Comparison of ENCODE assay signal across 20 cellular contexts in the genomic region with DNA sequence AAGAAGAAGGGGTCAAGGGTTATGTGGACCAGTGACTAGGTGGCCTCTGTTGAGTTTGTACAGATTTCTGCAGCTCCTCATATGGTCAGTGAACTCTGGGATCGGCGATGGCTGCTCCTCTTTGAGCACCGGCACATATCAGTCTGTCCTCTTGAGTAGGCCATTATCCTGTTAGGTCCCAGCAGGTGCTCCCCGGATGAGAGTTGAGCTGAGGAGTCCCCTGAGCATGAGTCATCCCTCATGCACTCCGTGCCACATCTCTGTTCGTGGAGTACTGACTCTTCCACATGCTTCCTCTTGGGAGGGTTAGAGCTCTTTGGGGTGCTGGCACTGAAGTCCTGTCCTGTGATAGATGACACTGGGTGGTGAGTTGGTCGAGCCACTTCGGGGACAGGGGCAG.
DNase-seq lines count a peak whose midpoint lies in the region; ATAC-seq and TF ChIP-seq lines count a peak whose summit lies in the region.
"Had no signal": no experiment of that assay in that cellular context is flagged by ENCODE, and none has a peak within 500 bp of the region (broad histone marks: within the 10 kb centered on the region; RNA-seq: fewer than 3 reads in every experiment).

No MANE protein-coding gene starts in this region.

- H3K27me3 Mint-ChIP-seq in activated T-helper 1 cell treated with anti-CD3 and anti-CD28 coated beads, Interleukin-12 subunit alpha, Interleukin-12 subunit beta, Interleukin-2, Interleukin-4 antibody, amounts not matched to agents 30 ng/mL and 10 ng/mL and 1 ng/mL, durations not matched to agents 14 hours and 24 hours and 36 hours (ENCODE audit: insufficient read depth) = peaks cover 5% of the 10 kb centered on the region

- no peaks in the 10 kb centered on the region for H3F3A ChIP-seq in MM.1S (ENCODE audit: insufficient read depth, low read length)

- H2AFZ ChIP-seq in MM.1S (ENCODE audit: low read length) = no peak overlapping the region
- H2AFZ ChIP-seq: GM23248 had no signal

- no peak overlapping the region for H3K4me3 Mint-ChIP-seq in activated T-helper 1 cell treated with anti-CD3 and anti-CD28 coated beads, Interleukin-12 subunit alpha, Interleukin-12 subunit beta, Interleukin-2, Interleukin-4 antibody, amounts not matched to agents 30 ng/mL and 10 ng/mL and 1 ng/mL, durations not matched to agents 14 hours and 24 hours and 36 hours

- H3K79me2 ChIP-seq in MM.1S (ENCODE audit: low read length) = no peaks in the 10 kb centered on the region

- H3K4me1 ChIP-seq in MM.1S (ENCODE audit: low read length) = no peaks in the 10 kb centered on the region

- no peaks in the 10 kb centered on the region for H3K9me2 ChIP-seq in MM.1S (replicated peaks; ENCODE audit: insufficient read depth, low read length)

- no peak overlapping the region for H3K27ac ChIP-seq in MM.1S (ENCODE audit: low read length)
- H3K27ac ChIP-seq: C4-2B, GM23248 had no signal

- H3K4me1 Mint-ChIP-seq in activated T-helper 1 cell treated with anti-CD3 and anti-CD28 coated beads, Interleukin-12 subunit alpha, Interleukin-12 subunit beta, Interleukin-2, Interleukin-4 antibody, amounts not matched to agents 30 ng/mL and 10 ng/mL and 1 ng/mL, durations not matched to agents 14 hours and 24 hours and 36 hours (ENCODE audit: low read depth) = no peaks in the 10 kb centered on the region

- H4K20me1 ChIP-seq in MM.1S (ENCODE audit: insufficient read depth, low read length) = no peaks in the 10 kb centered on the region

- H3K27ac Mint-ChIP-seq in activated T-helper 1 cell treated with anti-CD3 and anti-CD28 coated beads, Interleukin-12 subunit alpha, Interleukin-12 subunit beta, Interleukin-2, Interleukin-4 antibody, amounts not matched to agents 30 ng/mL and 10 ng/mL and 1 ng/mL, durations not matched to agents 14 hours and 24 hours and 36 hours = no peak overlapping the region

- in situ Hi-C loops in ACHN (cut with HindIII; ENCODE audit: low pct_ligation_motif_present, low pct_unique_long_range_greater_than_20kb, low sequenced_read_pairs) = no loop called here

- H3K27me3 ChIP-seq in MM.1S (replicated peaks; ENCODE audit: insufficient read depth, low read length) = no peaks in the 10 kb centered on the region

- H3K36me3 Mint-ChIP-seq in activated T-helper 1 cell treated with anti-CD3 and anti-CD28 coated beads, Interleukin-12 subunit alpha, Interleukin-12 subunit beta, Interleukin-2, Interleukin-4 antibody, amounts not matched to agents 30 ng/mL and 10 ng/mL and 1 ng/mL, durations not matched to agents 14 hours and 24 hours and 36 hours (ENCODE audit: low read depth) = no peaks in the 10 kb centered on the region

- H3K9me3 Mint-ChIP-seq in activated T-helper 1 cell treated with anti-CD3 and anti-CD28 coated beads, Interleukin-12 subunit alpha, Interleukin-12 subunit beta, Interleukin-2, Interleukin-4 antibody, amounts not matched to agents 30 ng/mL and 10 ng/mL and 1 ng/mL, durations not matched to agents 14 hours and 24 hours and 36 hours = no peaks in the 10 kb centered on the region

- H3K9ac ChIP-seq in MM.1S (ENCODE audit: low read length) = no peak overlapping the region
- H3K9ac ChIP-seq: GM23248 had no signal

- intact Hi-C loops in activated T-helper 1 cell treated with anti-CD3 and anti-CD28 coated beads, Interleukin-12 subunit alpha, Interleukin-12 subunit beta, Interleukin-2, Interleukin-4 antibody, amounts not matched to agents 30 ng/mL and 10 ng/mL and 1 ng/mL, durations not matched to agents 14 hours and 24 hours and 36 hours (cut with micrococcal nuclease) = no loop called here

- peak; percentile 19 for DNase-seq in ACHN
- DNase-seq in ELR (ENCODE audit: low read depth) = peak; percentile 25
- peak; percentile 19 for DNase-seq in SW480 (ENCODE audit: low spot score)
- peak; percentile 0 for DNase-seq in iPS DF 4.7 (ENCODE audit: extremely low read depth, low spot score)
- no peak for DNase-seq in MM.1S
- no peak for DNase-seq in activated T-helper 1 cell treated with anti-CD3 and anti-CD28 coated beads, Interleukin-12 subunit alpha, Interleukin-12 subunit beta, Interleukin-2, Interleukin-4 antibody, amounts not matched to agents 30 ng/mL and 10 ng/mL and 1 ng/mL, durations not matched to agents 14 hours and 24 hours and 36 hours (ENCODE audit: low spot score)
- no peak for DNase-seq in left lobe of liver (ENCODE audit: low spot score)
- DNase-seq in NCI-H2171 (lab: John Stamatoyannopoulos, UW) = no peak
- DNase-seq: AML-193, DMS79 treated with DMSO at 0.1 percent for 48 hours, GDM1, GM23248, HCEC 1CT, KG1, NCI-H1417 treated with DMSO at 0.1 percent for 48 hours, NCI-H2029 treated with DMSO at 0.1 percent for 48 hours, SHP77 treated with DMSO at 0.1 percent for 48 hours, T-helper 1 cell had no signal

- ATAC-seq in left lobe of liver = no peak
- ATAC-seq: SK-N-SH treated with all-trans-retinoic acid at 6 μM for 48 hours had no signal

- no peak for TF ChIP-seq CTCF in MM.1S (IDR thresholded peaks at IDR 0.05; ENCODE audit: low read length)

- no peak overlapping the region for H3K4me2 ChIP-seq in MM.1S (ENCODE audit: low read depth, low read length)

- H3K4me3 ChIP-seq in MM.1S (ENCODE audit: low read length) = no peak overlapping the region
- H3K4me3 ChIP-seq: GM23248 had no signal

- H3K9me3 ChIP-seq in MM.1S (replicated peaks; ENCODE audit: insufficient read depth, low read length) = no peaks in the 10 kb centered on the region

- no peaks in the 10 kb centered on the region for H3K36me3 ChIP-seq in MM.1S (replicated peaks; ENCODE audit: insufficient read depth, low read length)

Comparison
In these comparisons a context has a peak if more than half of its experiments do, and no peak if none do; other contexts are left out.
1. DNase-seq: peak in ACHN (single experiment), ELR (single experiment), SW480 (single experiment) and iPS DF 4.7 (single experiment); none in MM.1S (single experiment), activated T-helper 1 cell treated with anti-CD3 and anti-CD28 coated beads, Interleukin-12 subunit alpha, Interleukin-12 subunit beta, Interleukin-2, Interleukin-4 antibody, amounts not matched to agents 30 ng/mL and 10 ng/mL and 1 ng/mL, durations not matched to agents 14 hours and 24 hours and 36 hours (single experiment), left lobe of liver (single experiment) and NCI-H2171 (single experiment).